33 cellular contexts compared by ENCODE assay signal in the genomic region with DNA sequence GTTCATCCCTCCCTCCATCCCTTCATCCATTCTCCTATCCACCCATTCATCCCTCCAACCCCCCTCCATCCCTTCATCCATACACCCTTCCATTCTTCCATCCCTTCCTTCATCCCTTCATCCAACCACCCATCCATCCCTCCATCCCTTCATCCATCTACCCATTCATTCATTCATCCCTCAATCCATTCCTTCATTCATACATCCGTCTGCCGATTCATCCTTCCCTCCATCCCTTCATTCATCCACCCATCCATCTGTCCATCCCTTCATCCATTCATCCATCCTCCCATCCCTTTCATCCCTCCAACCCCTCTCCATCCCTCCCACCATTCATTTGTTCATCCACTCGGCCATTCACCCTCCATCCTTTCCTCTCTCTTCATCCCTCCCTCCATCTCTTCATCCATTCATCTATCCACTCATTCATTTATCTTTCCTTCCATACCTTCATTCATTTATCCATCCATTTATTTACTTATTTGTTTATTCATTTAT.
"Had no signal": no experiment of that assay in that cellular context is flagged by ENCODE, and none has a peak within 500 bp of the region (broad histone marks: within the 10 kb centered on the region; RNA-seq: fewer than 3 reads in every experiment).

No MANE protein-coding gene starts in this region.

- FAIRE-seq: astrocyte, TTC549 had no signal

- H3K36me3 ChIP-seq: adrenal gland, brain microvascular endothelial cell, breast epithelium had no signal

- ATAC-seq: activated CD8-positive, alpha-beta T cell treated with anti-CD3 and anti-CD28 coated beads for 36 hours; activated naive CD4-positive, alpha-beta T cell treated with anti-CD3 and anti-CD28 coated beads, Interleukin-2, amount 50 U/mL, for 72 hours; activated T-cell treated with anti-CD3 and anti-CD28 coated beads, Interleukin-2, amount 50 U/mL, for 4 hours; activated T-cell treated with anti-CD3 and anti-CD28 coated beads, Interleukin-2, amount 50 U/mL, for 72 hours; activated T-helper 17 cell treated with anti-CD3 and anti-CD28 coated beads, Interleukin-2, amount 50 U/mL, for 72 hours; body of pancreas had no signal

- H3K4me3 ChIP-seq: adrenal gland, body of pancreas, breast epithelium had no signal

- H3K27ac ChIP-seq: adrenal gland, body of pancreas, brain microvascular endothelial cell, breast epithelium, VCaP had no signal

- H3K9me3 ChIP-seq: adrenal gland, body of pancreas, breast epithelium had no signal

- DNase-seq: activated B cell treated with CpG ODN at 0.5 μM for 24 hours; activated CD4-positive, alpha-beta memory T cell treated with anti-CD3 and anti-CD28 coated beads for 36 hours; activated CD4-positive, alpha-beta T cell treated with anti-CD3 and anti-CD28 coated beads for 4 hours; activated CD4-positive, alpha-beta T cell treated with anti-CD3 and anti-CD28 coated beads, Interleukin-2, amount 10 ng/mL, durations not matched to agents 24 days and 14 days; activated CD4-positive, alpha-beta T cell treated with anti-CD3 and anti-CD28 coated beads, Interleukin-2, amount 50 U/mL, for 1 hour; activated CD4-positive, alpha-beta T cell treated with anti-CD3 and anti-CD28 coated beads, Interleukin-2, amount 50 U/mL, for 4 hours; activated CD4-positive, CD25-positive, alpha-beta regulatory T cell treated with anti-CD3 and anti-CD28 coated beads, Interleukin-2, amount 50 U/mL, for 72 hours; activated CD8-positive, alpha-beta memory T cell treated with anti-CD3 and anti-CD28 coated beads, Interleukin-2, amount 50 U/mL, for 4 hours; activated CD8-positive, alpha-beta T cell treated with anti-CD3 and anti-CD28 coated beads for 36 hours; activated effector memory CD4-positive, alpha-beta T cell treated with anti-CD3 and anti-CD28 coated beads, Interleukin-2, amount 50 U/mL, for 16 hours; activated gamma-delta T cell treated with Interleukin-2 at 50 U/mL for 16 hours; activated naive CD4-positive, alpha-beta T cell; activated naive CD4-positive, alpha-beta T cell treated with anti-CD3 and anti-CD28 coated beads for 36 hours; activated naive CD4-positive, alpha-beta T cell treated with anti-CD3 and anti-CD28 coated beads, Interleukin-2, amount 50 U/mL, for 16 hours; activated naive CD8-positive, alpha-beta T cell treated with anti-CD3 and anti-CD28 coated beads for 36 hours; activated T-cell treated with anti-CD3 and anti-CD28 coated beads for 4 hours; activated T-cell treated with anti-CD3 and anti-CD28 coated beads, Interleukin-2, amount 50 U/mL, for 1 hour; activated T-cell treated with anti-CD3 and anti-CD28 coated beads, Interleukin-2, amount 50 U/mL, for 4 hours; activated T-cell treated with anti-CD3 and anti-CD28 coated beads, Interleukin-2, amount 50 U/mL, for 72 hours; adrenal gland; amniotic stem cell; aorta; body of pancreas; brain microvascular endothelial cell; central memory CD4-positive, alpha-beta T cell; T-helper 2 cell; T-helper 9 cell had no signal

- H3K27me3 ChIP-seq: adrenal gland, brain microvascular endothelial cell had no signal

- H3K4me1 ChIP-seq: adrenal gland, body of pancreas, breast epithelium had no signal
